ENCODE assay signal across 14 cellular contexts in the genomic region with DNA sequence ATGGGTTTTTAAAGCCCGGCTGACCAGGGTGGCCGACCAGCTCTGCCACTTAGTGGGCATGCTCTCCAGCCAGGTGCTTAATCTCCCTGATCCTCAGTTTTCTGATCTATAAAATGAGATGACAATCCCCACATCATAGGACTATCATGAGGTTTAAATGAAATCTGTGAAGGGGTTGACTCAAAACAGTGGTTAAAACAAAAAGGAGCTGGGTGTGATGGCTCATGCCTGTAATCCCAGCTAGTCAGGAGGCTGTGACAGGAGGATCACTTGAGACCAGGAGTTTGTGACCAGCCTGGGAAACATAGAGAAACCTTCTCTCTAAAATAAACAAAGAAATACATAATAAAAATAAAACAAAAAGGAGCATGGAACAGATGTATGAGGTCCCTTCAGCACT. TPM values are rescaled to one million over a fixed set of nuclear protein-coding genes. Genes with fewer than 3 reads are reported as not detected.
A peak's percentile ranks its signal among the peaks of the same experiment; 100 is the strongest.
DNase-seq lines count a peak whose midpoint lies in the region; ATAC-seq and TF ChIP-seq lines count a peak whose summit lies in the region.
"Had no signal": no experiment of that assay in that cellular context is flagged by ENCODE, and none has a peak within 500 bp of the region (broad histone marks: within the 10 kb centered on the region; RNA-seq: fewer than 3 reads in every experiment).

No MANE protein-coding gene starts in this region.

- no peak overlapping the region for H2AK5ac ChIP-seq in mesenchymal stem cell (ENCODE audit: low read length, severe bottlenecking)

- H3K4me3 ChIP-seq in colonic mucosa = no peak overlapping the region
- H3K4me3 ChIP-seq in mesenchymal stem cell (ENCODE audit: insufficient read depth in 1 of 2, low read depth in 1 of 2, low read length in 2 of 2) = peak overlapping the region in 1 of 2 experiments; percentile 5
- no peak overlapping the region for H3K4me3 ChIP-seq in upper lobe of left lung
- no peak overlapping the region for H3K4me3 ChIP-seq in CD8-positive, alpha-beta T cell (ENCODE audit: low read depth, low read length)

- no peak overlapping the region for H3K4me2 ChIP-seq in mesenchymal stem cell (ENCODE audit: low read length, poor library complexity, severe bottlenecking)

- H3K36me3 ChIP-seq in colonic mucosa (no peaks in the 10 kb centered on the region), mesenchymal stem cell (ENCODE audit: control insufficient read depth in 1 of 2, insufficient read depth in 2 of 2, low read depth in 1 of 2, low read length in 2 of 2) (no peaks in the 10 kb centered on the region), upper lobe of left lung (no peaks in the 10 kb centered on the region)
- H3K36me3 ChIP-seq in CD8-positive, alpha-beta T cell (ENCODE audit: insufficient read depth, low read length) = no peaks in the 10 kb centered on the region

- intact Hi-C loops in colonic mucosa (cut with DNase I) = no loop called here
- intact Hi-C loops in CD8-positive, alpha-beta T cell (cut with DNase I, micrococcal nuclease) = no loop called here

- WGBS in mesenchymal stem cell = 100% methylated on average over 1 of the region's 2 CpGs
- WGBS in upper lobe of left lung, 2 donors = 83 to 92% methylated on average over 2 of the region's 2 CpGs

- POLR2A ChIA-PET in CD8-positive, alpha-beta T cell (lab: Charles Lee) = interaction anchor here (1.0 kb wide), 1 partner anchor 13 kb away, joined by 3 read pairs; no protein-coding TSS in a partner anchor

- H2BK15ac ChIP-seq in mesenchymal stem cell (ENCODE audit: low read depth, poor library complexity, severe bottlenecking) = no peak overlapping the region

- H3K9ac ChIP-seq in colonic mucosa (ENCODE audit: low read depth in 2 of 2, low read length in 2 of 2) = peak overlapping the region in 1 of 2 donors; percentile 27
- peak overlapping the region; percentile 83 for H3K9ac ChIP-seq in mesenchymal stem cell (ENCODE audit: low read length)

- no peak for TF ChIP-seq EP300 in upper lobe of left lung (IDR thresholded peaks at IDR 0.05)

- no peak overlapping the region for H3K23ac ChIP-seq in mesenchymal stem cell (ENCODE audit: low read length in 2 of 2)

- no peaks in the 10 kb centered on the region for H3K9me3 Mint-ChIP-seq in activated T-cell treated with anti-CD3 and anti-CD28 coated beads, Interleukin-2, amount 50 U/mL, for 72 hours
- H3K9me3 Mint-ChIP-seq in CD8-positive, alpha-beta T cell = no peaks in the 10 kb centered on the region
- H3K9me3 Mint-ChIP-seq: activated naive CD8-positive, alpha-beta T cell treated with anti-CD3 and anti-CD28 coated beads for 36 hours had no signal

- peak overlapping the region in 1 of 2 donors; percentile 17 for H3K4me3 Mint-ChIP-seq in activated T-cell treated with anti-CD3 and anti-CD28 coated beads, Interleukin-2, amount 50 U/mL, for 72 hours
- no peak overlapping the region for H3K4me3 Mint-ChIP-seq in CD8-positive, alpha-beta T cell
- H3K4me3 Mint-ChIP-seq: activated naive CD8-positive, alpha-beta T cell treated with anti-CD3 and anti-CD28 coated beads for 36 hours; WTC11 had no signal

- H3K9me3 ChIP-seq in colonic mucosa = no peaks in the 10 kb centered on the region
- H3K9me3 ChIP-seq in mesenchymal stem cell (ENCODE audit: control insufficient read depth, low read length) = no peaks in the 10 kb centered on the region
- H3K9me3 ChIP-seq in upper lobe of left lung = no peaks in the 10 kb centered on the region
- H3K9me3 ChIP-seq in CD8-positive, alpha-beta T cell (ENCODE audit: low read length) = no peaks in the 10 kb centered on the region

- H2BK12ac ChIP-seq in mesenchymal stem cell (ENCODE audit: low read length in 2 of 2) = peak overlapping the region; percentile 85 to 96

- no peak overlapping the region for H2AFZ ChIP-seq in mesenchymal stem cell (ENCODE audit: low read depth, low read length)

- TF ChIP-seq POLR2A in upper lobe of left lung (IDR thresholded peaks at IDR 0.05) = no peak

- H2BK120ac ChIP-seq in mesenchymal stem cell (ENCODE audit: low read depth, low read length) = no peak overlapping the region

- H3K27me3 ChIP-seq in colonic mucosa (no peaks in the 10 kb centered on the region), mesenchymal stem cell (ENCODE audit: control insufficient read depth in 1 of 2, insufficient read depth in 1 of 2, low read length in 2 of 2) (no peaks in the 10 kb centered on the region), upper lobe of left lung (no peaks in the 10 kb centered on the region)
- no peaks in the 10 kb centered on the region for H3K27me3 ChIP-seq in CD8-positive, alpha-beta T cell (ENCODE audit: insufficient read depth, low read length)

- no peaks in the 10 kb centered on the region for H3K27me3 Mint-ChIP-seq in activated T-cell treated with anti-CD3 and anti-CD28 coated beads, Interleukin-2, amount 50 U/mL, for 72 hours (ENCODE audit: low read depth)
- H3K27me3 Mint-ChIP-seq in CD8-positive, alpha-beta T cell (ENCODE audit: low read depth) = peaks cover 12% of the 10 kb centered on the region

- H3K18ac ChIP-seq in mesenchymal stem cell (ENCODE audit: low read depth in 1 of 2, low read length in 2 of 2) = peak overlapping the region; percentile 55 to 81

- H2BK5ac ChIP-seq in mesenchymal stem cell (ENCODE audit: low read depth, low read length, poor library complexity, severe bottlenecking) = peak overlapping the region; percentile 33

- H4K8ac ChIP-seq in mesenchymal stem cell (ENCODE audit: low read length) = no peak overlapping the region

- H3K4me1 ChIP-seq in colonic mucosa (no peaks in the 10 kb centered on the region), mesenchymal stem cell (ENCODE audit: control insufficient read depth, insufficient read depth, low read depth, low read length) (peaks cover 9% of the 10 kb centered on the region), upper lobe of left lung (peaks cover 3 to 12% (median 8%) of the 10 kb centered on the region in 4 donors)
- H3K4me1 ChIP-seq in CD8-positive, alpha-beta T cell (ENCODE audit: insufficient read depth, low read length) = no peaks in the 10 kb centered on the region

- TF ChIP-seq CTCF in colonic mucosa (IDR thresholded peaks at IDR 0.05) (no peak), upper lobe of left lung (IDR thresholded peaks at IDR 0.05) (no peak)
- TF ChIP-seq CTCF in CD8-positive, alpha-beta T cell (IDR thresholded peaks at IDR 0.05) = no peak

- H3K4ac ChIP-seq in mesenchymal stem cell (ENCODE audit: low read depth in 1 of 2, low read length in 2 of 2) = peak overlapping the region in 1 of 2 experiments; percentile 55

- no peaks in the 10 kb centered on the region for H3K79me1 ChIP-seq in mesenchymal stem cell (replicated peaks; ENCODE audit: low read length, poor library complexity, severe bottlenecking)

- H3K36me3 Mint-ChIP-seq in activated T-cell treated with anti-CD3 and anti-CD28 coated beads, Interleukin-2, amount 50 U/mL, for 72 hours (ENCODE audit: insufficient read depth in 2 of 2) = no peaks in the 10 kb centered on the region
- H3K36me3 Mint-ChIP-seq in CD8-positive, alpha-beta T cell = no peaks in the 10 kb centered on the region
- H3K36me3 Mint-ChIP-seq: activated naive CD8-positive, alpha-beta T cell treated with anti-CD3 and anti-CD28 coated beads for 36 hours; WTC11 had no signal

- H3K27ac ChIP-seq in colonic mucosa = peak overlapping the region; percentile 66
- peak overlapping the region; percentile 79 for H3K27ac ChIP-seq in mesenchymal stem cell (ENCODE audit: low read length, poor library complexity, severe bottlenecking)
- peak overlapping the region; percentile 58 to 80 (median 66) for H3K27ac ChIP-seq in upper lobe of left lung
- no peak overlapping the region for H3K27ac ChIP-seq in CD8-positive, alpha-beta T cell (ENCODE audit: low read depth, low read length)

- no peak overlapping the region for H3K14ac ChIP-seq in mesenchymal stem cell (ENCODE audit: low read length in 2 of 2)

- H3K27ac Mint-ChIP-seq in activated T-cell treated with anti-CD3 and anti-CD28 coated beads, Interleukin-2, amount 50 U/mL, for 72 hours = no peak overlapping the region
- H3K27ac Mint-ChIP-seq in CD8-positive, alpha-beta T cell = no peak overlapping the region
- H3K27ac Mint-ChIP-seq: activated naive CD8-positive, alpha-beta T cell treated with anti-CD3 and anti-CD28 coated beads for 36 hours; WTC11 had no signal

- H3K4me1 Mint-ChIP-seq in activated T-cell treated with anti-CD3 and anti-CD28 coated beads, Interleukin-2, amount 50 U/mL, for 72 hours (ENCODE audit: low read depth) = peaks cover 26% of the 10 kb centered on the region
- no peaks in the 10 kb centered on the region for H3K4me1 Mint-ChIP-seq in CD8-positive, alpha-beta T cell (ENCODE audit: low read depth)

- CTCF ChIA-PET in CD8-positive, alpha-beta T cell (lab: Charles Lee) = no interaction called here

- peak; percentile 12 to 34 for ATAC-seq in activated T-cell treated with anti-CD3 and anti-CD28 coated beads, Interleukin-2, amount 50 U/mL, for 72 hours (replicated peaks in 1 of 2)
- ATAC-seq in upper lobe of left lung (ENCODE audit: low FRiP score in 2 of 2) (no peak), HG03439 (IDR thresholded peaks at IDR 0.05; ENCODE audit: unreplicated experiment) (no peak)
- ATAC-seq in CD8-positive, alpha-beta T cell = no peak
- ATAC-seq: WTC11 had no signal

- peak overlapping the region; percentile 60 for H4K91ac ChIP-seq in mesenchymal stem cell (ENCODE audit: low read length)

- no peak for DNase-seq in activated T-cell treated with anti-CD3 and anti-CD28 coated beads, Interleukin-2, amount 50 U/mL, for 72 hours
- DNase-seq in activated T-cell treated with anti-CD3 and anti-CD28 coated beads, Interleukin-2, amount 50 U/mL, for 48 hours = no peak
- no peak for DNase-seq in colonic mucosa
- peak; percentile 45 for DNase-seq in mesenchymal stem cell
- DNase-seq in upper lobe of left lung = no peak
- no peak for DNase-seq in stimulated activated naive CD4-positive, alpha-beta T cell treated with Interleukin-2 at 50 U/mL for 16 hours (lab: John Stamatoyannopoulos, UW)
- DNase-seq in CD8-positive, alpha-beta T cell = no peak
- DNase-seq: activated naive CD8-positive, alpha-beta T cell treated with anti-CD3 and anti-CD28 coated beads for 36 hours; cortex of kidney; GF-D8 had no signal

RNA-seq across cellular contexts. Expression of a gene that starts 3.6 kb away (rescaled TPM):
- not detected for total RNA-seq in activated T-cell treated with anti-CD3 and anti-CD28 coated beads, Interleukin-2, amount 50 U/mL, for 72 hours
- total RNA-seq in colonic mucosa = 10 to 100 TPM; 23.0 to 31.6 TPM
- not detected for polyA plus RNA-seq in mesenchymal stem cell (2013, experiment 1 of 2)
- not detected for polyA plus RNA-seq in mesenchymal stem cell (2013, experiment 2 of 2)
- not detected for total RNA-seq in upper lobe of left lung
- not detected for total RNA-seq in CD8-positive, alpha-beta T cell
- total RNA-seq: A172; activated naive CD8-positive, alpha-beta T cell treated with anti-CD3 and anti-CD28 coated beads for 36 hours; renal cortical epithelial cell had no signal

RNA-seq across cellular contexts. Expression of a gene that starts 13.3 kb away (rescaled TPM):
- total RNA-seq in activated T-cell treated with anti-CD3 and anti-CD28 coated beads, Interleukin-2, amount 50 U/mL, for 72 hours = 10 to 100 TPM in 1 of 2 donors, 1 to 10 TPM in 1; 9.1 to 12.7 TPM
- total RNA-seq in colonic mucosa (10 to 100 TPM; 47.7 to 60.1 TPM), upper lobe of left lung (10 to 100 TPM in 4 of 6 donors, 1 to 10 TPM in 2; 5.0 to 49.9 (median 20.9) TPM)
- 4.4 TPM for polyA plus RNA-seq in mesenchymal stem cell (2013, experiment 1 of 2)
- polyA plus RNA-seq in mesenchymal stem cell (2013, experiment 2 of 2) = 4.5 TPM
- 1 to 10 TPM; 4.4 to 4.5 TPM for total RNA-seq in CD8-positive, alpha-beta T cell

RNA-seq across cellular contexts. Expression of a gene that starts 51.5 kb away (rescaled TPM):
- total RNA-seq in activated T-cell treated with anti-CD3 and anti-CD28 coated beads, Interleukin-2, amount 50 U/mL, for 72 hours = not detected
- total RNA-seq in colonic mucosa (1 to 10 TPM in 1 of 2 donors, under 1 TPM in 1; 0.29 to 3.4 TPM), upper lobe of left lung (under 1 TPM in 3 of 6 donors, not detected in 3; 0.14 to 0.24 (median 0.15) TPM)
- polyA plus RNA-seq in mesenchymal stem cell (2013, experiment 1 of 2) = not detected
- polyA plus RNA-seq in mesenchymal stem cell (2013, experiment 2 of 2) = not detected
- not detected for total RNA-seq in CD8-positive, alpha-beta T cell
- total RNA-seq: A172; activated naive CD8-positive, alpha-beta T cell treated with anti-CD3 and anti-CD28 coated beads for 36 hours had no signal

Comparison
In these comparisons a context has a peak if more than half of its experiments do, and no peak if none do; other contexts are left out.
1. ATAC-seq: peak in activated T-cell treated with anti-CD3 and anti-CD28 coated beads, Interleukin-2, amount 50 U/mL, for 72 hours (2 of 2); none in upper lobe of left lung (0 of 2), HG03439 (single experiment) and CD8-positive, alpha-beta T cell (single experiment).
2. RNA of a gene that starts 3.6 kb away (total RNA-seq): 23.0 to 31.6 TPM in colonic mucosa; not detected in activated T-cell treated with anti-CD3 and anti-CD28 coated beads, Interleukin-2, amount 50 U/mL, for 72 hours, not detected in upper lobe of left lung and not detected in CD8-positive, alpha-beta T cell; every median in the first group is over 10 times any median in the second.